ENCODE assay signal across 9 cellular contexts in genomic region chr5:134594797-134595457, GRCh38. TPM values are rescaled to one million over a fixed set of nuclear protein-coding genes. Genes with fewer than 3 reads are reported as not detected.
DNase-seq lines count a peak whose midpoint lies in the region; ATAC-seq and TF ChIP-seq lines count a peak whose summit lies in the region.
"Had no signal": no experiment of that assay in that cellular context is flagged by ENCODE, and none has a peak within 500 bp of the region (broad histone marks: within the 10 kb centered on the region; RNA-seq: fewer than 3 reads in every experiment).

No MANE protein-coding gene starts in this region.

- H3K36me3 Mint-ChIP-seq in glutamatergic neuron (ENCODE audit: unreplicated experiment) = no peaks in the 10 kb centered on the region

- TF ChIP-seq CTCF in glutamatergic neuron (IDR thresholded peaks at IDR 0.05; ENCODE audit: partially characterized antibody, unreplicated experiment) (no peak), foreskin keratinocyte (conservative IDR thresholded peaks at IDR 0.05) (no peak)

- H3K27me3 ChIP-seq in foreskin keratinocyte = no peaks in the 10 kb centered on the region

- H3K27ac ChIP-seq in foreskin keratinocyte = no peak overlapping the region

- no peaks in the 10 kb centered on the region for H3K27me3 Mint-ChIP-seq in glutamatergic neuron (ENCODE audit: unreplicated experiment)

- ATAC-seq in GM18520 (IDR thresholded peaks at IDR 0.05; ENCODE audit: unreplicated experiment) (peak; percentile 80), GM21367 (IDR thresholded peaks at IDR 0.05; ENCODE audit: unreplicated experiment) (peak; percentile 50), foreskin keratinocyte (no peak)

- H3K27ac Mint-ChIP-seq in glutamatergic neuron (ENCODE audit: unreplicated experiment) = peak overlapping the region; percentile 1

- H3K4me1 Mint-ChIP-seq in glutamatergic neuron (ENCODE audit: low read depth, unreplicated experiment) = peaks cover 6% of the 10 kb centered on the region

- no peak overlapping the region for H3K4me3 Mint-ChIP-seq in glutamatergic neuron (ENCODE audit: unreplicated experiment)

- DNase-seq in Jurkat, Clone E6-1 (ENCODE audit: low read depth, low spot score) = peak; percentile 77
- no peak for DNase-seq in glutamatergic neuron
- no peak for DNase-seq in G401 (ENCODE audit: low spot score)
- no peak for DNase-seq in activated CD4-positive, CD25-positive, alpha-beta regulatory T cell (lab: John Stamatoyannopoulos, UW)
- no peak for DNase-seq in foreskin keratinocyte
- DNase-seq: mammary epithelial cell, NCI-H526 treated with DMSO at 0.1 percent for 48 hours had no signal

- H3K4me1 ChIP-seq in foreskin keratinocyte = no peaks in the 10 kb centered on the region

- peaks cover 3% of the 10 kb centered on the region for H3K9me3 Mint-ChIP-seq in glutamatergic neuron (ENCODE audit: unreplicated experiment)

- in situ Hi-C loops in G401 (cut with HindIII; ENCODE audit: low sequenced_read_pairs) = no loop called here

- H3K4me3 ChIP-seq in Jurkat, Clone E6-1 (ENCODE audit: low read length) = 0 out of 2 replicates have a peak overlapping the region, but pooled peaks have one; percentile 5

RNA-seq across cellular contexts. Expression of gene SAR1B, which starts 37.7 kb away (rescaled TPM):
- 63.6 TPM for polyA plus RNA-seq in Jurkat, Clone E6-1 (2012; ENCODE audit: insufficient read depth, insufficient read length)
- total RNA-seq in glutamatergic neuron (ENCODE audit: unreplicated experiment) = 34.9 TPM
- 29.6 and 41.2 TPM in 2 replicates for total RNA-seq in G401 (2014; rRNA removed; shearing (Covaris generic))
- 41.3 and 43.2 TPM in 2 replicates for total RNA-seq in foreskin keratinocyte
- polyA plus RNA-seq in foreskin keratinocyte = 29.7 and 34.5 TPM in 2 replicates

RNA-seq across cellular contexts. Expression of gene SEC24A, which starts 53.7 kb away (rescaled TPM):
- 8.8 TPM for polyA plus RNA-seq in Jurkat, Clone E6-1 (2012; ENCODE audit: insufficient read depth, insufficient read length)
- total RNA-seq in glutamatergic neuron (ENCODE audit: unreplicated experiment) = 23.8 TPM
- 6.8 and 8.0 TPM in 2 replicates for total RNA-seq in G401 (2014; rRNA removed; shearing (Covaris generic))
- total RNA-seq in foreskin keratinocyte = 16.1 and 18.3 TPM in 2 replicates
- polyA plus RNA-seq in foreskin keratinocyte = 3.4 and 3.8 TPM in 2 replicates
